Comparison of ENCODE assay signal across 11 cellular contexts in the genomic region with DNA sequence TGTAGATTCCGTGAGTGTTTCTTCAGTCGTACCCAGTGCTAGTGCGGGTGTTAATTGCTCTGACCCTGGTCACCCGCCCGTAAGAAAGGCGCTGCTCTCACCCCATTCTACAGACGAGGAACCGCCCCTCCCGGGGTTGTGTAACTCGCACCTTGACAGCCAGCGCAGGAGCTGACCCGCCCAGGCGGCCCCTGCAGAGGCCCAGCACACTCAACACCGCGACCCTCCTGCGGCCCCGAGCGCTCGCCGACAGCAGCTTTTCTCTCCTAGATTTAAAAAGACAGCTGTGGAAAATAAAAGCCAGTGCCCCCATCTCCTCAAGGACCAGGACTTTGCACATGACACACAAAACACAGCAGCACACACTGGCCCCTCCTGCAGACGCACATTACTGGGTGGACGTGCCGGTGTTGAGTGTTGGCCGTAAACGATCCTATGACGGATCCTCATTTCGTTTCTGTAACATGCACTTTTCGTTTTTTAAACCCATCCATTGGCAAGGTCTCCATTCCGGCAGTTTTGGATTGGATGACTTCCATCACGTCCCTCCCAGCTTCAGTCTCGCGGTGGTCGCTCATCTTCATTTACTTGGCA. TPM values are rescaled to one million over a fixed set of nuclear protein-coding genes. Genes with fewer than 3 reads are reported as not detected.
DNase-seq lines count a peak whose midpoint lies in the region; ATAC-seq, FAIRE-seq and TF ChIP-seq lines count a peak whose summit lies in the region.
"Had no signal": no experiment of that assay in that cellular context is flagged by ENCODE, and none has a peak within 500 bp of the region (broad histone marks: within the 10 kb centered on the region; RNA-seq: fewer than 3 reads in every experiment).

No MANE protein-coding gene starts in this region.

- peaks cover 19% of the 10 kb centered on the region for H3K23me2 ChIP-seq in H1 (ENCODE audit: low read depth, low read length)

- H3K23ac ChIP-seq in H1 (ENCODE audit: insufficient read length) (no peak overlapping the region), neuronal stem cell (ENCODE audit: low read depth, low read length, poor library complexity) (no peak overlapping the region)

- H3K18ac ChIP-seq in H1 (ENCODE audit: extremely low read depth, low read length) (peak overlapping the region; percentile 41; the same call in 1 of the 2 replicates), neuronal stem cell (ENCODE audit: low read length) (no peak overlapping the region)

- H3K36me3 ChIP-seq in H1 (ENCODE audit: control insufficient read depth in 2 of 4, insufficient read depth in 4 of 4, low read length in 3 of 4), result no peaks in the 10 kb centered on the region
- H3K36me3 ChIP-seq in neuronal stem cell (replicated peaks in 1 of 2; ENCODE audit: control insufficient read depth in 2 of 2, insufficient read depth in 2 of 2, low read length in 2 of 2), result no peaks in the 10 kb centered on the region
- H3K36me3 ChIP-seq: right lobe of liver had no signal

- H2BK12ac ChIP-seq in H1 (ENCODE audit: low read depth, low read length) (no peak overlapping the region), neuronal stem cell (ENCODE audit: low read length) (no peak overlapping the region)

- no peak for TF ChIP-seq EP300 in H1 (IDR thresholded peaks at IDR 0.05; ENCODE audit: borderline replicate concordance in 1 of 2, low read depth in 2 of 2, low read length in 2 of 2)

- H3K9me3 Mint-ChIP-seq in T-helper 2 cell treated with Interferon-gamma antibody and Interleukin-4, amounts not matched to agents 5 μg/mL and 100 μg/mL, for 36 hours, result no peaks in the 10 kb centered on the region

- H3K27me3 ChIP-seq in H1 (replicated peaks in 1 of 4; ENCODE audit: control insufficient read depth in 3 of 4, extremely low read depth in 1 of 4, insufficient read depth in 3 of 4, low read length in 3 of 4) (peaks cover 6 to 35% (median 25%) of the 10 kb centered on the region in 4 experiments; a peak in 6 of 7 replicates), neuronal stem cell (ENCODE audit: control insufficient read depth in 3 of 3, insufficient read depth in 3 of 3, low read depth in 1 of 3, low read length in 3 of 3) (peaks cover 2 to 63% (median 47%) of the 10 kb centered on the region in 3 experiments)

- POLR2A ChIA-PET in H1 (lab: Charles Lee; ENCODE audit: partially characterized antibody), result interaction anchor here (0.6 to 1.5 kb wide), 5 partner anchors 14 to 111 kb away, joined by 3 to 6 read pairs (median 3); no protein-coding TSS in a partner anchor

- ATAC-seq in HG03565 (IDR thresholded peaks at IDR 0.05; ENCODE audit: unreplicated experiment) (no peak), HG02571 (IDR thresholded peaks at IDR 0.05; ENCODE audit: unreplicated experiment) (no peak)

- H2AK5ac ChIP-seq in H1 (ENCODE audit: low read depth, low read length) (no peak overlapping the region), neuronal stem cell (ENCODE audit: low read depth, low read length) (no peak overlapping the region)

- H2BK120ac ChIP-seq in H1 (replicated peaks; ENCODE audit: low read depth, low read length) (no peak overlapping the region), neuronal stem cell (ENCODE audit: low read depth, low read length) (no peak overlapping the region)

- no peak overlapping the region for H4K5ac ChIP-seq in H1 (ENCODE audit: insufficient read length, low read depth, low read length)

- H3K27me3 Mint-ChIP-seq in T-helper 2 cell treated with Interferon-gamma antibody and Interleukin-4, amounts not matched to agents 5 μg/mL and 100 μg/mL, for 36 hours (ENCODE audit: low read depth), result peaks cover 43% of the 10 kb centered on the region

- TF ChIP-seq CTCF in H1 (IDR thresholded peaks at IDR 0.05; ENCODE audit: control extremely low read depth in 1 of 3, insufficient read depth in 1 of 3, low read depth in 1 of 3, low read length in 3 of 3), result no peak
- no peak for TF ChIP-seq CTCF in GM13976 (IDR thresholded peaks at IDR 0.05; ENCODE audit: borderline replicate concordance, control extremely low read depth, extremely low read depth, insufficient read depth, missing control alignments)

- H3K4me1 ChIP-seq in H1 (replicated peaks in 1 of 4; ENCODE audit: control insufficient read depth in 3 of 4, insufficient read depth in 4 of 4, low read length in 3 of 4) (peaks cover 0 to 3% (median 0%) of the 10 kb centered on the region in 4 experiments; a peak in 3 of 7 replicates), neuronal stem cell (ENCODE audit: control insufficient read depth in 2 of 2, insufficient read depth in 1 of 2, low read depth in 1 of 2, low read length in 2 of 2) (peaks cover 9 to 10% of the 10 kb centered on the region in 2 donors)
- H3K4me1 ChIP-seq: right lobe of liver had no signal

- no peaks in the 10 kb centered on the region for H3K79me2 ChIP-seq in H1 (ENCODE audit: control insufficient read depth in 1 of 2, insufficient read depth in 2 of 2, low read length in 2 of 2)

- peaks cover 7% of the 10 kb centered on the region for H3K36me3 Mint-ChIP-seq in T-helper 2 cell treated with Interferon-gamma antibody and Interleukin-4, amounts not matched to agents 5 μg/mL and 100 μg/mL, for 36 hours (ENCODE audit: low read depth)

- H3K79me1 ChIP-seq in H1 (ENCODE audit: low read depth, low read length) (no peaks in the 10 kb centered on the region), neuronal stem cell (ENCODE audit: low read depth, low read length) (no peaks in the 10 kb centered on the region)

- H3K4me3 ChIP-seq in H1 (ENCODE audit: extremely low read depth in 1 of 4, insufficient read depth in 2 of 4, low read depth in 3 of 4, low read length in 4 of 4), result peak overlapping the region; percentile 64 to 73 (median 68)
- peak overlapping the region; percentile 32 to 89 for H3K4me3 ChIP-seq in neuronal stem cell (ENCODE audit: low read length in 2 of 2)
- H3K4me3 ChIP-seq: right lobe of liver had no signal

- in situ Hi-C loops in GM13976 (cut with MboI; ENCODE audit: low sequenced_read_pairs, unreplicated experiment), result no loop called here

- CTCF ChIA-PET in H1 (lab: Charles Lee; ENCODE audit: partially characterized antibody), result interaction anchor here (0.8 to 1.7 kb wide), 7 partner anchors 9 to 52 kb away, joined by 3 to 7 read pairs (median 3); no protein-coding TSS in a partner anchor

- no peaks in the 10 kb centered on the region for H4K20me1 ChIP-seq in H1 (replicated peaks in 1 of 2; ENCODE audit: control insufficient read depth in 1 of 2, insufficient read depth in 2 of 2, low read length in 2 of 2)

- no peak for FAIRE-seq in H1 (lab: Jason Lieb, UNC)

- peaks cover 58% of the 10 kb centered on the region for H3K4me1 Mint-ChIP-seq in T-helper 2 cell treated with Interferon-gamma antibody and Interleukin-4, amounts not matched to agents 5 μg/mL and 100 μg/mL, for 36 hours (ENCODE audit: low read depth)

- peak overlapping the region; percentile 73 for H3K4me3 Mint-ChIP-seq in T-helper 2 cell treated with Interferon-gamma antibody and Interleukin-4, amounts not matched to agents 5 μg/mL and 100 μg/mL, for 36 hours

- no peak overlapping the region for H3K4ac ChIP-seq in H1 (replicated peaks; ENCODE audit: insufficient read length, low read depth, low read length)
- H3K4ac ChIP-seq in neuronal stem cell (ENCODE audit: low read length), result no peak overlapping the region

- H3K9ac ChIP-seq in H1 (replicated peaks in 1 of 4; ENCODE audit: extremely low read depth in 1 of 4, low read depth in 3 of 4, low read length in 3 of 4), result no peak overlapping the region
- peak overlapping the region; percentile 85 for H3K9ac ChIP-seq in neuronal stem cell (ENCODE audit: low read depth, low read length, poor library complexity)

- H2BK20ac ChIP-seq in H1 (ENCODE audit: low read length), result no peak overlapping the region

- peak overlapping the region; percentile 47 for H2AFZ ChIP-seq in H1 (ENCODE audit: low read length)
- peak overlapping the region; percentile 58 for H2AFZ ChIP-seq in neuronal stem cell (ENCODE audit: low read length)

- H2BK5ac ChIP-seq in H1 (ENCODE audit: low read depth, low read length) (no peak overlapping the region), neuronal stem cell (ENCODE audit: low read length) (no peak overlapping the region)

- H3K14ac ChIP-seq in H1 (ENCODE audit: insufficient read length) (no peak overlapping the region), neuronal stem cell (ENCODE audit: low read length) (no peak overlapping the region)

- no peak overlapping the region for H3K56ac ChIP-seq in H1 (replicated peaks; ENCODE audit: insufficient read length, low read depth, low read length)

- no peak overlapping the region for H4K91ac ChIP-seq in H1 (replicated peaks; ENCODE audit: insufficient read length, low read length)
- no peak overlapping the region for H4K91ac ChIP-seq in neuronal stem cell (ENCODE audit: low read depth, low read length, poor library complexity)

- no peak for TF ChIP-seq RAD21 in H1 (IDR thresholded peaks at IDR 0.05 in 1 of 2, conservative IDR thresholded peaks at IDR 0.05 in 1 of 2; ENCODE audit: low read depth in 2 of 2, low read length in 2 of 2)

- no peak for DNase-seq in T-helper 2 cell treated with Interferon-gamma antibody and Interleukin-4, amounts not matched to agents 5 μg/mL and 100 μg/mL, for 36 hours (ENCODE audit: low spot score)
- DNase-seq in T-helper 2 cell, result no peak
- peak; percentile 62 for DNase-seq in NCI-H2227 (lab: John Stamatoyannopoulos, UW; ENCODE audit: unreplicated experiment)
- no peak for DNase-seq in H1 (ENCODE audit: low read depth in 1 of 2, low spot score in 2 of 2)
- no peak for DNase-seq in neuronal stem cell (ENCODE audit: low spot score)
- no peak for DNase-seq in GM13976 (ENCODE audit: low spot score)
- DNase-seq: right lobe of liver had no signal

- 12% methylated on average over 33 of the region's 33 CpGs; no CpG with 5 or more reads in 1 of the 2 experiments for WGBS in H1 (ENCODE audit: extremely low coverage in 1 of 2, insufficient coverage in 1 of 2, insufficient read length in 1 of 2, insufficient replicate concordance in 2 of 2, low coverage in 1 of 2, low lambda C conversion rate in 2 of 2, missing lambda C conversion rate in 1 of 2), 2 experiments
- WGBS in neuronal stem cell (ENCODE audit: extremely low coverage in 2 of 2, insufficient read length in 2 of 2, insufficient replicate concordance in 1 of 2), 2 donors, result no CpG with 5 or more reads among the region's 33 CpGs

- H3K9me3 ChIP-seq in H1 (ENCODE audit: insufficient read depth in 2 of 2, low read depth in 1 of 2, low read length in 1 of 2) (no peaks in the 10 kb centered on the region), neuronal stem cell (replicated peaks in 1 of 2; ENCODE audit: control insufficient read depth in 2 of 2, insufficient read depth in 1 of 2, low read depth in 1 of 2, low read length in 2 of 2) (peaks cover 0 to 2% of the 10 kb centered on the region in 2 donors)
- H3K9me3 ChIP-seq: right lobe of liver had no signal

- H3K27ac ChIP-seq in H1 (ENCODE audit: low read depth, low read length) (no peak overlapping the region), neuronal stem cell (replicated peaks; ENCODE audit: low read length) (no peak overlapping the region)
- H3K27ac ChIP-seq: right lobe of liver had no signal

- TF ChIP-seq POLR2A in H1 (IDR thresholded peaks at IDR 0.05; ENCODE audit: control extremely low read depth in 1 of 2, low read depth in 2 of 2, low read length in 2 of 2), result no peak

- H4K8ac ChIP-seq in H1 (ENCODE audit: extremely low read depth, insufficient read depth, low read length) (no peak overlapping the region), neuronal stem cell (ENCODE audit: low read depth, low read length) (no peak overlapping the region)

- H3K4me2 ChIP-seq in H1 (ENCODE audit: insufficient read depth in 1 of 2, low read depth in 2 of 2, low read length in 2 of 2) (peak overlapping the region; percentile 95 to 98), neuronal stem cell (ENCODE audit: insufficient read depth, low read length, poor library complexity, severe bottlenecking) (peak overlapping the region; percentile 85)

- no peak overlapping the region for H2BK15ac ChIP-seq in H1 (ENCODE audit: low read length)
- no peak overlapping the region for H2BK15ac ChIP-seq in neuronal stem cell (ENCODE audit: low read length)

- H3K27ac Mint-ChIP-seq in T-helper 2 cell treated with Interferon-gamma antibody and Interleukin-4, amounts not matched to agents 5 μg/mL and 100 μg/mL, for 36 hours, result peak overlapping the region; percentile 78

RNA-seq across cellular contexts. Expression of gene OR2V2, which starts 22.9 kb away (rescaled TPM):
- total RNA-seq in H1 (2021; fragmentation: NEBNext Ultra II Directional; extraction: Animal tissue kit (Norgen Biotek cat#: 25700)), result not detected in 2 replicates
- polyA plus RNA-seq in H1 (2011; rRNA removed), result not detected in 2 replicates
- polyA plus RNA-seq in H1 (2011; cell fraction: cytosol; rRNA removed), result not detected
- polyA plus RNA-seq in H1 (2011; cell fraction: nucleus; rRNA removed), result not detected
- not detected in 4 replicates for polyA plus RNA-seq in H1 (2012, experiment 1 of 2)
- polyA plus RNA-seq in H1 (2012, experiment 2 of 2), result not detected
- not detected for polyA plus RNA-seq in H1 (2013, experiment 1 of 2)
- polyA plus RNA-seq in H1 (2013, experiment 2 of 2), result not detected
- polyA minus RNA-seq in H1 (2011; rRNA and poly(A)+ RNA removed), result not detected in 2 replicates
- polyA minus RNA-seq in H1 (2011; cell fraction: cytosol; rRNA and poly(A)+ RNA removed), result not detected
- not detected for polyA minus RNA-seq in H1 (2011; cell fraction: nucleus; rRNA and poly(A)+ RNA removed)
- not detected for polyA plus RNA-seq in neuronal stem cell (2013, experiment 1 of 2)
- not detected for polyA plus RNA-seq in neuronal stem cell (2013, experiment 2 of 2)
- total RNA-seq: LHCN-M2, right lobe of liver, urinary bladder had no signal
- polyA plus RNA-seq: urinary bladder had no signal

RNA-seq across cellular contexts. Expression of gene TRIM7, which starts 34.7 kb away (rescaled TPM):
- 0.44 and 0.47 TPM in 2 replicates for total RNA-seq in H1 (2021; fragmentation: NEBNext Ultra II Directional; extraction: Animal tissue kit (Norgen Biotek cat#: 25700))
- polyA plus RNA-seq in H1 (2011; rRNA removed), result 0.36 and 0.57 TPM in 2 replicates
- polyA plus RNA-seq in H1 (2011; cell fraction: cytosol; rRNA removed), result 0.62 TPM
- 0.54 TPM for polyA plus RNA-seq in H1 (2011; cell fraction: nucleus; rRNA removed)
- polyA plus RNA-seq in H1 (2012, experiment 1 of 2), result 0.35 to 1.0 TPM (median 0.45 TPM) in 4 replicates
- polyA plus RNA-seq in H1 (2012, experiment 2 of 2), result 0.55 TPM
- polyA plus RNA-seq in H1 (2013, experiment 1 of 2), result 0.53 TPM
- 0.28 TPM for polyA plus RNA-seq in H1 (2013, experiment 2 of 2)
- 0.05 TPM in 1 of 2 replicates, not detected in the other for polyA minus RNA-seq in H1 (2011; rRNA and poly(A)+ RNA removed)
- polyA minus RNA-seq in H1 (2011; cell fraction: cytosol; rRNA and poly(A)+ RNA removed), result not detected
- polyA minus RNA-seq in H1 (2011; cell fraction: nucleus; rRNA and poly(A)+ RNA removed), result 0.60 TPM
- 0.28 TPM for polyA plus RNA-seq in neuronal stem cell (2013, experiment 1 of 2)
- polyA plus RNA-seq in neuronal stem cell (2013, experiment 2 of 2), result 0.28 TPM

RNA-seq across cellular contexts. Expression of gene OR2V1, which starts 39.4 kb away (rescaled TPM):
- total RNA-seq in H1 (2021; fragmentation: NEBNext Ultra II Directional; extraction: Animal tissue kit (Norgen Biotek cat#: 25700)), result not detected in 2 replicates
- polyA plus RNA-seq in H1 (2011; rRNA removed), result not detected in 2 replicates
- not detected for polyA plus RNA-seq in H1 (2011; cell fraction: cytosol; rRNA removed)
- polyA plus RNA-seq in H1 (2011; cell fraction: nucleus; rRNA removed), result not detected
- not detected in 4 replicates for polyA plus RNA-seq in H1 (2012, experiment 1 of 2)
- not detected for polyA plus RNA-seq in H1 (2012, experiment 2 of 2)
- not detected for polyA plus RNA-seq in H1 (2013, experiment 1 of 2)
- polyA plus RNA-seq in H1 (2013, experiment 2 of 2), result not detected
- polyA minus RNA-seq in H1 (2011; rRNA and poly(A)+ RNA removed), result not detected in 2 replicates
- not detected for polyA minus RNA-seq in H1 (2011; cell fraction: cytosol; rRNA and poly(A)+ RNA removed)
- polyA minus RNA-seq in H1 (2011; cell fraction: nucleus; rRNA and poly(A)+ RNA removed), result not detected
- not detected for polyA plus RNA-seq in neuronal stem cell (2013, experiment 1 of 2)
- polyA plus RNA-seq in neuronal stem cell (2013, experiment 2 of 2), result not detected
- total RNA-seq: LHCN-M2, right lobe of liver, urinary bladder had no signal
- polyA plus RNA-seq: urinary bladder had no signal

RNA-seq across cellular contexts. Expression of gene TRIM41, which starts 52.7 kb away (rescaled TPM):
- total RNA-seq in H1 (2021; fragmentation: NEBNext Ultra II Directional; extraction: Animal tissue kit (Norgen Biotek cat#: 25700)), result 21.2 and 21.6 TPM in 2 replicates
- 12.9 and 18.0 TPM in 2 replicates for polyA plus RNA-seq in H1 (2011; rRNA removed)
- 19.8 TPM for polyA plus RNA-seq in H1 (2011; cell fraction: cytosol; rRNA removed)
- 79.7 TPM for polyA plus RNA-seq in H1 (2011; cell fraction: nucleus; rRNA removed)
- 19.4 to 26.5 TPM (median 23.3 TPM) in 4 replicates for polyA plus RNA-seq in H1 (2012, experiment 1 of 2)
- 10.8 TPM for polyA plus RNA-seq in H1 (2012, experiment 2 of 2)
- 15.0 TPM for polyA plus RNA-seq in H1 (2013, experiment 1 of 2)
- 13.5 TPM for polyA plus RNA-seq in H1 (2013, experiment 2 of 2)
- 4.7 and 7.7 TPM in 2 replicates for polyA minus RNA-seq in H1 (2011; rRNA and poly(A)+ RNA removed)
- 6.7 TPM for polyA minus RNA-seq in H1 (2011; cell fraction: cytosol; rRNA and poly(A)+ RNA removed)
- 19.8 TPM for polyA minus RNA-seq in H1 (2011; cell fraction: nucleus; rRNA and poly(A)+ RNA removed)
- 21.0 TPM for polyA plus RNA-seq in neuronal stem cell (2013, experiment 1 of 2)
- 21.3 TPM for polyA plus RNA-seq in neuronal stem cell (2013, experiment 2 of 2)
